In genomic region chr15:82540055-82540983, GRCh38 we compare ENCODE assay signal across 8 cellular contexts. TPM values are rescaled to one million over a fixed set of nuclear protein-coding genes. Genes with fewer than 3 reads are reported as not detected.
DNase-seq lines count a peak whose midpoint lies in the region; ATAC-seq and TF ChIP-seq lines count a peak whose summit lies in the region.

Gene RPS17 (minus strand): TSS chr15:82540457. CDS start chr15:82540428, 29 bp downstream.

- peak; percentile 87 for TF ChIP-seq POLR2A in GM10847 (IDR thresholded peaks at IDR 0.05; ENCODE audit: extremely low read depth, insufficient read length)

- no peaks in the 10 kb centered on the region for H3K9me2 ChIP-seq in OCI-LY7 (ENCODE audit: insufficient read depth, low read length)

- POLR2A ChIA-PET in OCI-LY7 (lab: Charles Lee), result interaction anchor here (0.6 to 2.3 kb wide), 6 partner anchors 10 to 406 kb away, joined by 3 to 11 read pairs (median 3); no protein-coding TSS in a partner anchor

- peak within 1 kb of the TSS; percentile 97 for H2AFZ ChIP-seq in OCI-LY7 (ENCODE audit: low read length)

- no peaks in the 10 kb centered on the region for H3K9me3 Mint-ChIP-seq in activated naive CD4-positive, alpha-beta T cell treated with anti-CD3 and anti-CD28 coated beads, Interleukin-2, amount 50 U/mL, for 72 hours

- H3K79me2 ChIP-seq in OCI-LY7 (ENCODE audit: insufficient read depth, low read depth, low read length), result peaks cover 45% of the 10 kb centered on the region

- H3K9me3 ChIP-seq in OCI-LY7 (ENCODE audit: low read length), result no peaks in the 10 kb centered on the region
- no peaks in the 10 kb centered on the region for H3K9me3 ChIP-seq in aorta (ENCODE audit: control insufficient read depth, low read length)

- peaks cover 24% of the 10 kb centered on the region for H4K20me1 ChIP-seq in OCI-LY7 (ENCODE audit: insufficient read depth, low read length)

- DNase-seq in OCI-LY7 (ENCODE audit: low spot score) (peak; percentile 96), cardiac septum (ENCODE audit: low spot score) (peak; percentile 98), pulmonary artery endothelial cell (ENCODE audit: low read depth, low spot score) (peak; percentile 66), aorta (peak; percentile 97 to 99), NOMO-1 treated with dmso at 0.1 percent for 144 hours (lab: John Stamatoyannopoulos, UW; ENCODE audit: unreplicated experiment) (no peak)
- peak; percentile 98 to 100 for DNase-seq in activated naive CD4-positive, alpha-beta T cell treated with anti-CD3 and anti-CD28 coated beads, Interleukin-2, amount 50 U/mL, for 72 hours (ENCODE audit: low spot score in 2 of 2)

- ATAC-seq in HG02571 (IDR thresholded peaks at IDR 0.05; ENCODE audit: unreplicated experiment), result peak; percentile 89
- peak; percentile 95 to 96 for ATAC-seq in activated naive CD4-positive, alpha-beta T cell treated with anti-CD3 and anti-CD28 coated beads, Interleukin-2, amount 50 U/mL, for 72 hours
- ATAC-seq in aorta (ENCODE audit: low FRiP score), result peak; percentile 99

- BruUV-seq in OCI-LY7 (replicated peaks; lab: Mats Ljungman, UMichigan), result no TSS peak

- TF ChIP-seq CTCF in OCI-LY7 (conservative IDR thresholded peaks at IDR 0.05; ENCODE audit: low read length), result peak; percentile 90

- peaks cover 50 to 51% of the 10 kb centered on the region in 2 donors for H3K36me3 Mint-ChIP-seq in activated naive CD4-positive, alpha-beta T cell treated with anti-CD3 and anti-CD28 coated beads, Interleukin-2, amount 50 U/mL, for 72 hours

- H3K4me1 ChIP-seq in OCI-LY7 (ENCODE audit: insufficient read depth, low read length, poor library complexity, severe bottlenecking) (peaks cover 29% of the 10 kb centered on the region), aorta (ENCODE audit: control insufficient read depth in 1 of 2, insufficient read depth in 2 of 2, low read length in 2 of 2) (peaks cover 0 to 3% of the 10 kb centered on the region in 2 donors)

- CTCF ChIA-PET in OCI-LY7 (lab: Charles Lee; ENCODE audit: unreplicated experiment), result interaction anchor here (1.6 kb wide), 1 partner anchor 9 kb away, joined by 5 read pairs; no protein-coding TSS in a partner anchor

- no peaks in the 10 kb centered on the region for H3K27me3 ChIP-seq in aorta (ENCODE audit: control insufficient read depth in 1 of 2, insufficient read depth in 2 of 2, low read length in 1 of 2)

- H3K27ac ChIP-seq in OCI-LY7 (ENCODE audit: low read depth, low read length, poor library complexity, severe bottlenecking), result peak within 1 kb of the TSS; percentile 66
- peak within 1 kb of the TSS; percentile 34 to 71 for H3K27ac ChIP-seq in aorta (ENCODE audit: low read depth in 1 of 2, low read length in 2 of 2)

- intact Hi-C loops in OCI-LY7 (cut with micrococcal nuclease; ENCODE audit: unreplicated experiment), result loop anchor here (1.0 to 10.0 kb wide), 3 partner anchors 212 to 304 kb away; no protein-coding TSS in a partner anchor
- intact Hi-C loops in cardiac septum (cut with DNase I), result loop anchor here (1.0 kb wide), 1 partner anchor 210 kb away; no protein-coding TSS in a partner anchor
- intact Hi-C loops in aorta (cut with DNase I), result loop anchor here (5.0 to 10.0 kb wide), 3 partner anchors 447 to 662 kb away; partner anchors contain the start of gene RAMAC (in 1 of the 2)

- H3K36me3 ChIP-seq in OCI-LY7 (ENCODE audit: insufficient read depth, low read length), result peaks cover 48% of the 10 kb centered on the region
- H3K36me3 ChIP-seq in aorta (ENCODE audit: control insufficient read depth in 1 of 2, insufficient read depth in 2 of 2, low read length in 1 of 2), result peaks cover 6% of the 10 kb centered on the region in 2 donors

- H3K4me3 ChIP-seq in OCI-LY7 (ENCODE audit: low read depth, low read length, poor library complexity, severe bottlenecking), result peak within 1 kb of the TSS; percentile 78
- peak within 1 kb of the TSS; percentile 82 to 88 for H3K4me3 ChIP-seq in aorta (ENCODE audit: low read length in 2 of 2)

- 0 to 1% methylated on average over 75 to 81 of the region's 81 CpGs for WGBS in aorta, 2 donors

- H3K4me2 ChIP-seq in OCI-LY7 (ENCODE audit: low read length), result peak within 1 kb of the TSS; percentile 96

- peak within 1 kb of the TSS; percentile 98 to 99 for H3K27ac Mint-ChIP-seq in activated naive CD4-positive, alpha-beta T cell treated with anti-CD3 and anti-CD28 coated beads, Interleukin-2, amount 50 U/mL, for 72 hours

RNA-seq across cellular contexts. Expression of gene RPS17, which starts in this region (rescaled TPM):
- 3,737 and 4,080 TPM in 2 replicates for total RNA-seq in OCI-LY7 (2014; rRNA removed; shearing (Covaris generic))
- total RNA-seq in OCI-LY7 (2022) (2,562 and 2,567 TPM in 2 replicates), cardiac septum (614 TPM), pulmonary artery endothelial cell (1,725 and 2,039 TPM in 2 replicates), aorta (1,000 to 10,000 TPM; 1,022 to 1,110 TPM)
- 1,000 to 10,000 TPM; 3,116 to 3,713 TPM for total RNA-seq in activated naive CD4-positive, alpha-beta T cell treated with anti-CD3 and anti-CD28 coated beads, Interleukin-2, amount 50 U/mL, for 72 hours
- polyA plus RNA-seq in aorta, result 1,000 to 10,000 TPM; 4,105 to 7,043 TPM
